Comparison of ENCODE assay signal across 23 cellular contexts in the genomic region with DNA sequence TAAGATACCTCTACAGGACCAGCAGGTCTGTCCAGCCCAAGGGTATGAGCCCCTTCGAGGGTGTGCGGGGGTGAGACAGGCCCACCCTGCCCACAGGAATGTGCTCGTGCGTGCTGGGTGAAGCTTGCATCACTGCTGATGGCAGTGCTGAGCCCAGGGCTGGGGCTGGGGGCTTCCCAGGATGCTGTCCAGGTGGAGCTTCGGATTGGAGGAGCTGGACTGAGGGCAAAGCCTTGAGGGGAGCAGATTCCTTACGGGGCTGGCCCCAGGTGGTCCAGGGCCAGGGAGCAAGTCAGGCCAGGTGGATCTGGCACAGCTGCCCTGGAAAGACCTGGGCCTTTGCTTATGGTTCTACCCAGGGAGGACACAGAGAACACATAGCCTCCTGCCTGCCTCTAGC. TPM values are rescaled to one million over a fixed set of nuclear protein-coding genes. Genes with fewer than 3 reads are reported as not detected.
DNase-seq lines count a peak whose midpoint lies in the region; ATAC-seq, FAIRE-seq and TF ChIP-seq lines count a peak whose summit lies in the region.
"Had no signal": no experiment of that assay in that cellular context is flagged by ENCODE, and none has a peak within 500 bp of the region (broad histone marks: within the 10 kb centered on the region; RNA-seq: fewer than 3 reads in every experiment).

No MANE protein-coding gene starts in this region.

- H2AK5ac ChIP-seq in neuronal stem cell (ENCODE audit: low read depth, low read length): peak overlapping the region; percentile 12

- H2AFZ ChIP-seq in neuronal stem cell (ENCODE audit: low read length): no peak overlapping the region

- peak overlapping the region; percentile 11 for H3K14ac ChIP-seq in neuronal stem cell (ENCODE audit: low read length)

- no peak for TF ChIP-seq EP300 in A549 (IDR thresholded peaks at IDR 0.05)

- peaks cover 2% of the 10 kb centered on the region for H3K4me1 Mint-ChIP-seq in activated naive CD8-positive, alpha-beta T cell treated with anti-CD3 and anti-CD28 coated beads, Interleukin-2, amount 10 ng/mL, durations not matched to agents 7 days and 5 days
- no peaks in the 10 kb centered on the region for H3K4me1 Mint-ChIP-seq in activated naive CD8-positive, alpha-beta T cell treated with anti-CD3 and anti-CD28 coated beads, Interleukin-2, amount 50 U/mL, for 24 hours
- H3K4me1 Mint-ChIP-seq: CD4-positive, CD25-positive, alpha-beta regulatory T cell had no signal

- H3K36me3 ChIP-seq in neuronal stem cell (replicated peaks in 1 of 2; ENCODE audit: control insufficient read depth in 2 of 2, insufficient read depth in 2 of 2, low read length in 2 of 2): no peaks in the 10 kb centered on the region
- H3K36me3 ChIP-seq: BE2C; BLaER1 treated with 17β-estradiol and CSF1 and Interleukin-3, amounts not matched to agents 10 nM and 100 nM; HAP-1 had no signal

- peak; percentile 24 for DNase-seq in activated naive CD8-positive, alpha-beta T cell treated with anti-CD3 and anti-CD28 coated beads, Interleukin-2, amount 10 ng/mL, durations not matched to agents 7 days and 5 days
- no peak for DNase-seq in activated naive CD8-positive, alpha-beta T cell treated with anti-CD3 and anti-CD28 coated beads, Interleukin-2, amount 50 U/mL, for 24 hours
- DNase-seq in A549 (ENCODE audit: low read depth in 1 of 2, low spot score in 1 of 2) (no peak), neuronal stem cell (ENCODE audit: low spot score) (no peak), NCI-H2227 (lab: John Stamatoyannopoulos, UW; ENCODE audit: unreplicated experiment) (no peak)
- no peak for DNase-seq in activated T-cell treated with anti-CD3 and anti-CD28 coated beads, Interleukin-2, amount 50 U/mL, for 1 hour
- DNase-seq: ACHN; AML-193; BE2C; Caco-2; CD4-positive, CD25-positive, alpha-beta regulatory T cell; CD8-positive, alpha-beta T cell; DMS153; DND-41; GOT3; HFFc6 had no signal

- FAIRE-seq in A549 (lab: Jason Lieb, UNC): no peak
- FAIRE-seq: A204.1, G401.6, GM12892, H54 had no signal

- H3K4me3 Mint-ChIP-seq in activated naive CD8-positive, alpha-beta T cell treated with anti-CD3 and anti-CD28 coated beads, Interleukin-2, amount 10 ng/mL, durations not matched to agents 7 days and 5 days: no peak overlapping the region
- no peak overlapping the region for H3K4me3 Mint-ChIP-seq in activated naive CD8-positive, alpha-beta T cell treated with anti-CD3 and anti-CD28 coated beads, Interleukin-2, amount 50 U/mL, for 24 hours
- H3K4me3 Mint-ChIP-seq: CD4-positive, CD25-positive, alpha-beta regulatory T cell; CD8-positive, alpha-beta T cell; HFFc6 had no signal

- no peak overlapping the region for H2BK120ac ChIP-seq in neuronal stem cell (ENCODE audit: low read depth, low read length)

- H3K27ac ChIP-seq in A549 (peak overlapping the region; percentile 30 to 67; a peak in 5 of 6 replicates), neuronal stem cell (replicated peaks; ENCODE audit: low read length) (no peak overlapping the region)
- H3K27ac ChIP-seq: 22Rv1; BLaER1 treated with 17β-estradiol and CSF1 and Interleukin-3, amounts not matched to agents 10 nM and 100 nM had no signal

- H3K79me1 ChIP-seq in neuronal stem cell (ENCODE audit: low read depth, low read length): no peaks in the 10 kb centered on the region

- TF ChIP-seq RAD21 in A549 (conservative IDR thresholded peaks at IDR 0.05 in 1 of 2, IDR thresholded peaks at IDR 0.05 in 1 of 2): no peak

- no peak overlapping the region for H3K9ac ChIP-seq in neuronal stem cell (ENCODE audit: low read depth, low read length, poor library complexity)
- H3K9ac ChIP-seq: BLaER1 treated with 17β-estradiol and CSF1 and Interleukin-3, amounts not matched to agents 10 nM and 100 nM had no signal

- peaks cover 0 to 3% (median 0%) of the 10 kb centered on the region in 3 experiments for H3K27me3 ChIP-seq in neuronal stem cell (ENCODE audit: control insufficient read depth in 3 of 3, insufficient read depth in 3 of 3, low read depth in 1 of 3, low read length in 3 of 3)
- H3K27me3 ChIP-seq: BLaER1 treated with 17β-estradiol and CSF1 and Interleukin-3, amounts not matched to agents 10 nM and 100 nM had no signal

- peaks cover 10% of the 10 kb centered on the region; the same call in 1 of the 3 replicates for H3K4me1 ChIP-seq in A549
- peaks cover 0 to 2% of the 10 kb centered on the region in 2 donors for H3K4me1 ChIP-seq in neuronal stem cell (ENCODE audit: control insufficient read depth in 2 of 2, insufficient read depth in 1 of 2, low read depth in 1 of 2, low read length in 2 of 2)
- H3K4me1 ChIP-seq: BE2C, Caco-2, HAP-1 had no signal

- H4K91ac ChIP-seq in neuronal stem cell (ENCODE audit: low read depth, low read length, poor library complexity): no peak overlapping the region

- no peaks in the 10 kb centered on the region for H3K36me3 Mint-ChIP-seq in activated naive CD8-positive, alpha-beta T cell treated with anti-CD3 and anti-CD28 coated beads, Interleukin-2, amount 10 ng/mL, durations not matched to agents 7 days and 5 days
- H3K36me3 Mint-ChIP-seq in activated naive CD8-positive, alpha-beta T cell treated with anti-CD3 and anti-CD28 coated beads, Interleukin-2, amount 50 U/mL, for 24 hours (ENCODE audit: low read depth): no peaks in the 10 kb centered on the region
- H3K36me3 Mint-ChIP-seq: CD4-positive, CD25-positive, alpha-beta regulatory T cell; CD8-positive, alpha-beta T cell had no signal

- no peak overlapping the region for H2BK5ac ChIP-seq in neuronal stem cell (ENCODE audit: low read length)

- TF ChIP-seq CTCF in A549 (IDR thresholded peaks at IDR 0.05): no peak

- TF ChIP-seq POLR2A in A549 (IDR thresholded peaks at IDR 0.05; ENCODE audit: low read length): no peak

- no peak for ATAC-seq in activated naive CD8-positive, alpha-beta T cell treated with anti-CD3 and anti-CD28 coated beads, Interleukin-2, amount 10 ng/mL, durations not matched to agents 7 days and 5 days (ENCODE audit: low read depth)
- no peak for ATAC-seq in activated naive CD8-positive, alpha-beta T cell treated with anti-CD3 and anti-CD28 coated beads, Interleukin-2, amount 50 U/mL, for 24 hours
- ATAC-seq in A549: no peak
- ATAC-seq: CD8-positive, alpha-beta T cell had no signal

- H3K4me3 ChIP-seq in A549 (no peak overlapping the region), neuronal stem cell (ENCODE audit: low read length in 2 of 2) (no peak overlapping the region)
- H3K4me3 ChIP-seq: BLaER1 treated with 17β-estradiol and CSF1 and Interleukin-3, amounts not matched to agents 10 nM and 100 nM; HAP-1 had no signal

- POLR2A ChIA-PET in activated naive CD8-positive, alpha-beta T cell treated with anti-CD3 and anti-CD28 coated beads, Interleukin-2, amount 10 ng/mL, durations not matched to agents 7 days and 5 days (lab: Charles Lee): no interaction called here
- POLR2A ChIA-PET in A549 (lab: Yijun Ruan, JAX): interaction anchor here (0.5 kb wide), 1 partner anchor 511 kb away, joined by 3 read pairs; no protein-coding TSS in a partner anchor

- no peak overlapping the region for H3K27ac Mint-ChIP-seq in activated naive CD8-positive, alpha-beta T cell treated with anti-CD3 and anti-CD28 coated beads, Interleukin-2, amount 10 ng/mL, durations not matched to agents 7 days and 5 days
- H3K27ac Mint-ChIP-seq in activated naive CD8-positive, alpha-beta T cell treated with anti-CD3 and anti-CD28 coated beads, Interleukin-2, amount 50 U/mL, for 24 hours: no peak overlapping the region
- H3K27ac Mint-ChIP-seq: CD4-positive, CD25-positive, alpha-beta regulatory T cell; CD8-positive, alpha-beta T cell; HFFc6 had no signal

- no peak overlapping the region for H2BK15ac ChIP-seq in neuronal stem cell (ENCODE audit: low read length)

- H3K9me3 Mint-ChIP-seq in activated naive CD8-positive, alpha-beta T cell treated with anti-CD3 and anti-CD28 coated beads, Interleukin-2, amount 10 ng/mL, durations not matched to agents 7 days and 5 days: no peaks in the 10 kb centered on the region
- peaks cover 5% of the 10 kb centered on the region for H3K9me3 Mint-ChIP-seq in activated naive CD8-positive, alpha-beta T cell treated with anti-CD3 and anti-CD28 coated beads, Interleukin-2, amount 50 U/mL, for 24 hours
- H3K9me3 Mint-ChIP-seq: HFFc6 had no signal

- CTCF ChIA-PET in A549 (lab: Yijun Ruan, JAX): interaction anchor here (0.6 to 46.1 kb wide), 13 partner anchors 10 to 504 kb away, joined by 3 to 1221 read pairs (median 6); no protein-coding TSS in a partner anchor

- H3K18ac ChIP-seq in neuronal stem cell (ENCODE audit: low read length): peak overlapping the region; percentile 39

- H3K4ac ChIP-seq in neuronal stem cell (ENCODE audit: low read length): no peak overlapping the region

- H3K23ac ChIP-seq in neuronal stem cell (ENCODE audit: low read depth, low read length, poor library complexity): no peak overlapping the region

- no peak overlapping the region for H3K4me2 ChIP-seq in A549
- H3K4me2 ChIP-seq in neuronal stem cell (ENCODE audit: insufficient read depth, low read length, poor library complexity, severe bottlenecking): no peak overlapping the region
- H3K4me2 ChIP-seq: BLaER1 treated with 17β-estradiol and CSF1 and Interleukin-3, amounts not matched to agents 10 nM and 100 nM had no signal

- H4K8ac ChIP-seq in neuronal stem cell (ENCODE audit: low read depth, low read length): no peak overlapping the region

- 81% methylated on average over 6 of the region's 6 CpGs for WGBS in A549 (ENCODE audit: missing lambda C conversion rate)
- WGBS in neuronal stem cell (ENCODE audit: extremely low coverage in 2 of 2, insufficient read length in 2 of 2, insufficient replicate concordance in 1 of 2), 2 donors: no CpG with 5 or more reads among the region's 6 CpGs

- H3K27me3 Mint-ChIP-seq in activated naive CD8-positive, alpha-beta T cell treated with anti-CD3 and anti-CD28 coated beads, Interleukin-2, amount 10 ng/mL, durations not matched to agents 7 days and 5 days: peaks cover 23% of the 10 kb centered on the region
- H3K27me3 Mint-ChIP-seq in activated naive CD8-positive, alpha-beta T cell treated with anti-CD3 and anti-CD28 coated beads, Interleukin-2, amount 50 U/mL, for 24 hours: peaks cover 2% of the 10 kb centered on the region

- no peak overlapping the region for H2BK12ac ChIP-seq in neuronal stem cell (ENCODE audit: low read length)

- H3K9me3 ChIP-seq in A549 (peaks cover 5% of the 10 kb centered on the region; the same call in 1 of the 3 replicates), neuronal stem cell (replicated peaks in 1 of 2; ENCODE audit: control insufficient read depth in 2 of 2, insufficient read depth in 1 of 2, low read depth in 1 of 2, low read length in 2 of 2) (no peaks in the 10 kb centered on the region)
- H3K9me3 ChIP-seq: BE2C; BLaER1 treated with 17β-estradiol and CSF1 and Interleukin-3, amounts not matched to agents 10 nM and 100 nM; Caco-2 had no signal

RNA-seq across cellular contexts. Expression of a gene that starts 2.5 kb away (rescaled TPM):
- total RNA-seq in activated naive CD8-positive, alpha-beta T cell treated with anti-CD3 and anti-CD28 coated beads, Interleukin-2, amount 10 ng/mL, durations not matched to agents 7 days and 5 days: not detected
- 0.07 TPM in 1 of 2 replicates, not detected in the other for polyA plus RNA-seq in A549 (2011; rRNA removed)
- 0.04 and 0.09 TPM in 2 replicates for polyA plus RNA-seq in A549 (2012; cell fraction: cytosol; rRNA removed)
- polyA plus RNA-seq in A549 (2012; cell fraction: nucleus; rRNA removed): 0.04 TPM in 2 replicates
- 2.9 to 4.8 TPM (median 3.7 TPM) in 3 replicates for polyA plus RNA-seq in A549 (2017; fragmentation: RNase III; extraction: RNeasy Plus Mini Kit Qiagen cat#74134 plus additional on column Dnase treatment)
- polyA minus RNA-seq in A549 (2011; rRNA and poly(A)+ RNA removed): not detected in 2 replicates
- polyA plus RNA-seq in neuronal stem cell (2013, experiment 1 of 2): not detected
- not detected for polyA plus RNA-seq in neuronal stem cell (2013, experiment 2 of 2)
- total RNA-seq: Caco-2; CD4-positive, CD25-positive, alpha-beta regulatory T cell; CD8-positive, alpha-beta T cell; HFFc6 had no signal
- polyA plus RNA-seq: CD4-positive, CD25-positive, alpha-beta regulatory T cell had no signal

RNA-seq across cellular contexts. Expression of a gene that starts 15.6 kb away (rescaled TPM):
- not detected for total RNA-seq in activated naive CD8-positive, alpha-beta T cell treated with anti-CD3 and anti-CD28 coated beads, Interleukin-2, amount 10 ng/mL, durations not matched to agents 7 days and 5 days
- polyA plus RNA-seq in A549 (2011; rRNA removed): not detected in 2 replicates
- 0.01 and 0.03 TPM in 2 replicates for polyA plus RNA-seq in A549 (2012; cell fraction: cytosol; rRNA removed)
- polyA plus RNA-seq in A549 (2012; cell fraction: nucleus; rRNA removed): 0.02 and 0.05 TPM in 2 replicates
- not detected in 3 replicates for polyA plus RNA-seq in A549 (2017; fragmentation: RNase III; extraction: RNeasy Plus Mini Kit Qiagen cat#74134 plus additional on column Dnase treatment)
- polyA minus RNA-seq in A549 (2011; rRNA and poly(A)+ RNA removed): not detected in 2 replicates
- polyA plus RNA-seq in neuronal stem cell (2013, experiment 1 of 2): not detected
- not detected for polyA plus RNA-seq in neuronal stem cell (2013, experiment 2 of 2)
- total RNA-seq: Caco-2; CD4-positive, CD25-positive, alpha-beta regulatory T cell; CD8-positive, alpha-beta T cell; HFFc6 had no signal
- polyA plus RNA-seq: CD4-positive, CD25-positive, alpha-beta regulatory T cell had no signal

RNA-seq across cellular contexts. Expression of a gene that starts 36.3 kb away (rescaled TPM):
- total RNA-seq in activated naive CD8-positive, alpha-beta T cell treated with anti-CD3 and anti-CD28 coated beads, Interleukin-2, amount 10 ng/mL, durations not matched to agents 7 days and 5 days: not detected
- polyA plus RNA-seq in A549 (2011; rRNA removed): not detected in 2 replicates
- polyA plus RNA-seq in A549 (2012; cell fraction: cytosol; rRNA removed): not detected in 2 replicates
- polyA plus RNA-seq in A549 (2012; cell fraction: nucleus; rRNA removed): 0.01 TPM in 1 of 2 replicates, not detected in the other
- polyA plus RNA-seq in A549 (2017; fragmentation: RNase III; extraction: RNeasy Plus Mini Kit Qiagen cat#74134 plus additional on column Dnase treatment): not detected in 3 replicates
- not detected in 2 replicates for polyA minus RNA-seq in A549 (2011; rRNA and poly(A)+ RNA removed)
- not detected for polyA plus RNA-seq in neuronal stem cell (2013, experiment 1 of 2)
- polyA plus RNA-seq in neuronal stem cell (2013, experiment 2 of 2): not detected
- total RNA-seq: Caco-2; CD4-positive, CD25-positive, alpha-beta regulatory T cell; CD8-positive, alpha-beta T cell; HFFc6 had no signal
- polyA plus RNA-seq: CD4-positive, CD25-positive, alpha-beta regulatory T cell had no signal

RNA-seq across cellular contexts. Expression of a gene that starts 48.6 kb away (rescaled TPM):
- not detected for total RNA-seq in activated naive CD8-positive, alpha-beta T cell treated with anti-CD3 and anti-CD28 coated beads, Interleukin-2, amount 10 ng/mL, durations not matched to agents 7 days and 5 days
- polyA plus RNA-seq in A549 (2011; rRNA removed): 11.6 and 20.4 TPM in 2 replicates
- 2.3 TPM in 2 replicates for polyA plus RNA-seq in A549 (2012; cell fraction: cytosol; rRNA removed)
- polyA plus RNA-seq in A549 (2012; cell fraction: nucleus; rRNA removed): 1.4 and 1.8 TPM in 2 replicates
- 43.3 to 52.1 TPM (median 44.8 TPM) in 3 replicates for polyA plus RNA-seq in A549 (2017; fragmentation: RNase III; extraction: RNeasy Plus Mini Kit Qiagen cat#74134 plus additional on column Dnase treatment)
- polyA minus RNA-seq in A549 (2011; rRNA and poly(A)+ RNA removed): 3.5 and 4.8 TPM in 2 replicates
- polyA plus RNA-seq in neuronal stem cell (2013, experiment 1 of 2): not detected
- polyA plus RNA-seq in neuronal stem cell (2013, experiment 2 of 2): not detected
- total RNA-seq: Caco-2; CD4-positive, CD25-positive, alpha-beta regulatory T cell; CD8-positive, alpha-beta T cell; HFFc6 had no signal
- polyA plus RNA-seq: CD4-positive, CD25-positive, alpha-beta regulatory T cell had no signal
